In the genomic region with DNA sequence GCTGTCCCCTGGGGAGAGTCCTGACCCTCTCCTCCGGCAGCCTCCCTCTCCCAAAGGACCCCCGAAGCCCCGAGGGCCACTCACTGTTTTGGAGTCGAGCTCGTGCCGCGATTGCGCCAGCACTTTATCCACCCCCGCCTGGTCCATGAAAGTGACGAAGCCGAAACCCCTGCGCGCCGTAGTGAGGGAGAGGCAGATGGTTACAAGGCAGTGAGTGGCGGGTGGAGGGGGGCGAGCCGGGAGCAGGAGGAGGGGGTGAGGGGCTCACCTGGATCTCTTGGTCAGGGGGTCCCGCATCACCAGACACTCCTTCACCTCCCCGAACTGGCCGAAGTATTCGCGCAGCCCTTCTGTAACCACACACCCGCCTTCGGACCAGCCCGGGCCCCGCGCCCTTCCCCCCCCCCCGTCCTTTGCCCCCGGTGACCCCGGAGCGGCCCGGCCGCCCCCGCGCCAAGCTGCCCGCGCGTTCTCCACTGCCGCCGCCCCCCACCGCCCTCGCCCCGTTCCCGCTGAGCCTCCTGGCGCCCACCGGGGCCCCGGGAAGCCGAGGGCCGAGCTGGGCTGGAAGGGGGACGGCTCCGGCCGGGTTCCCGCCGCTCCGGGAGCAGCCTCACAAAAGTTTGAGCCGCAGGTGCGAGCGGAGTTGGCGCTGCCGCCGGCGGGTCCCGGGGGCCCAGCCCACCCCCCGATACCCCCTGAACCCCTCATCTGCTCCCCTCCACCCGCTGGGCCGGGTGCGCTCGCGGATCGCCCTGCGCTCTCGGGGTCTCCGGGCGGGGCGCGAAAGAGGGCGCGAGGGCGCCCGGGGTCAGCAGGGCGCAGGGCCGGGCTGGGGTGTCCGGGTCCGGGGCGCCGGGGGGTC, we compare ENCODE assay signal across 9 cellular contexts. TPM values are rescaled to one million over a fixed set of nuclear protein-coding genes. Genes with fewer than 3 reads are reported as not detected.
DNase-seq lines count a peak whose midpoint lies in the region; ATAC-seq and TF ChIP-seq lines count a peak whose summit lies in the region.
"Had no signal": no experiment of that assay in that cellular context is flagged by ENCODE, and none has a peak within 500 bp of the region (broad histone marks: within the 10 kb centered on the region; RNA-seq: fewer than 3 reads in every experiment).

No MANE protein-coding gene starts in this region.

- no peaks in the 10 kb centered on the region for H3K36me3 ChIP-seq in SJCRH30
- no peaks in the 10 kb centered on the region for H3K36me3 ChIP-seq in prostate gland

- intact Hi-C loops in CD4-positive, alpha-beta T cell (cut with DNase I, micrococcal nuclease) = no loop called here
- intact Hi-C loops in prostate gland (cut with DNase I) = no loop called here

- H3K27ac ChIP-seq in CD4-positive, alpha-beta T cell (ENCODE audit: low read depth, low read length) = no peak overlapping the region
- no peak overlapping the region for H3K27ac ChIP-seq in SJCRH30
- peak overlapping the region; percentile 29 to 60 for H3K27ac ChIP-seq in prostate gland

- peaks cover 16% of the 10 kb centered on the region for H3K4me1 Mint-ChIP-seq in CD4-positive, alpha-beta T cell (ENCODE audit: low read depth)

- peak overlapping the region; percentile 77 for H3K4me3 Mint-ChIP-seq in CD4-positive, alpha-beta T cell

- no peaks in the 10 kb centered on the region for H3K36me3 Mint-ChIP-seq in CD4-positive, alpha-beta T cell (ENCODE audit: low read depth)

- no peaks in the 10 kb centered on the region for H3K4me1 ChIP-seq in SJCRH30
- H3K4me1 ChIP-seq in prostate gland (replicated peaks) = peaks cover 7% of the 10 kb centered on the region

- no peak for DNase-seq in CD4-positive, alpha-beta T cell
- no peak for DNase-seq in SJCRH30
- DNase-seq in prostate gland (ENCODE audit: low spot score) = no peak
- no peak for DNase-seq in NCI-H187 (lab: John Stamatoyannopoulos, UW)

- 5% methylated on average over 27 of the region's 86 CpGs for WGBS in prostate gland

- H3K4me3 ChIP-seq in SJCRH30 (peak overlapping the region; percentile 74), prostate gland (peak overlapping the region; percentile 60 to 65)

- CTCF ChIA-PET in CD4-positive, alpha-beta T cell (lab: Charles Lee) = interaction anchor here (1.1 kb wide), 1 partner anchor 10 kb away, joined by 8 read pairs; no protein-coding TSS in a partner anchor

- no peak for TF ChIP-seq CTCF in CD4-positive, alpha-beta T cell (IDR thresholded peaks at IDR 0.05)
- TF ChIP-seq CTCF in prostate gland (IDR thresholded peaks at IDR 0.05) = no peak

- H3K27me3 ChIP-seq in CD4-positive, alpha-beta T cell (ENCODE audit: control insufficient read depth, insufficient read depth, low read length) = peaks cover 79% of the 10 kb centered on the region
- H3K27me3 ChIP-seq in SJCRH30 (peaks cover 11% of the 10 kb centered on the region), prostate gland (replicated peaks; ENCODE audit: insufficient read depth) (no peaks in the 10 kb centered on the region)

- TF ChIP-seq POLR2A in prostate gland (IDR thresholded peaks at IDR 0.05) = no peak

- peaks cover 82% of the 10 kb centered on the region for H3K27me3 Mint-ChIP-seq in CD4-positive, alpha-beta T cell

- H3K9me3 ChIP-seq in CD4-positive, alpha-beta T cell (ENCODE audit: control insufficient read depth, low read length) = no peaks in the 10 kb centered on the region
- H3K9me3 ChIP-seq in SJCRH30 (replicated peaks) (no peaks in the 10 kb centered on the region), prostate gland (no peaks in the 10 kb centered on the region)

- peak; percentile 33 for ATAC-seq in CD4-positive, alpha-beta T cell (ENCODE audit: poor library complexity)
- ATAC-seq in esophagus mucosa (peak; percentile 24), HG02852 (IDR thresholded peaks at IDR 0.05; ENCODE audit: unreplicated experiment) (no peak), GM21619 (IDR thresholded peaks at IDR 0.05; ENCODE audit: unreplicated experiment) (no peak), HG03521 (IDR thresholded peaks at IDR 0.05; ENCODE audit: unreplicated experiment) (no peak)

- no peaks in the 10 kb centered on the region for H3K9me3 Mint-ChIP-seq in CD4-positive, alpha-beta T cell

- POLR2A ChIA-PET in CD4-positive, alpha-beta T cell (lab: Charles Lee) = no interaction called here

- no peak overlapping the region for H3K27ac Mint-ChIP-seq in CD4-positive, alpha-beta T cell

RNA-seq across cellular contexts. Expression of a gene that starts 0.8 kb away (rescaled TPM):
- not detected for total RNA-seq in CD4-positive, alpha-beta T cell
- total RNA-seq in SJCRH30 (2014; rRNA removed; shearing (Covaris generic)) = 4.8 and 5.4 TPM in 2 replicates
- total RNA-seq in esophagus mucosa (0.28 TPM), prostate gland (1 to 10 TPM; 1.7 to 8.2 TPM)
- total RNA-seq: pulmonary artery endothelial cell had no signal

RNA-seq across cellular contexts. Expression of a gene that starts 40.6 kb away (rescaled TPM):
- not detected for total RNA-seq in CD4-positive, alpha-beta T cell
- total RNA-seq in SJCRH30 (2014; rRNA removed; shearing (Covaris generic)) = not detected in 2 replicates
- total RNA-seq in esophagus mucosa = not detected
- total RNA-seq in prostate gland = not detected
- total RNA-seq: pulmonary artery endothelial cell had no signal

Comparison
In these comparisons a context has a peak if more than half of its experiments do, and no peak if none do; other contexts are left out.
1. ATAC-seq: peak in CD4-positive, alpha-beta T cell (single experiment) and esophagus mucosa (single experiment); none in HG02852 (single experiment), GM21619 (single experiment) and HG03521 (single experiment).
2. H3K27ac ChIP-seq: peak in prostate gland (2 of 2); none in CD4-positive, alpha-beta T cell (single experiment) and SJCRH30 (single experiment).